ENCODE assay signal across 8 cellular contexts in genomic region chr9:98707158-98708102, GRCh38. TPM values are rescaled to one million over a fixed set of nuclear protein-coding genes. Genes with fewer than 3 reads are reported as not detected.
DNase-seq lines count a peak whose midpoint lies in the region; ATAC-seq and TF ChIP-seq lines count a peak whose summit lies in the region.

No MANE protein-coding gene starts in this region.

- H3K9me3 ChIP-seq in transverse colon: no peaks in the 10 kb centered on the region

- peak in 2 of 5 experiments; percentile 14 to 16 for TF ChIP-seq CTCF in transverse colon (IDR thresholded peaks at IDR 0.05)

- peaks cover 0 to 17% (median 10%) of the 10 kb centered on the region in 4 donors for H3K4me1 ChIP-seq in transverse colon

- peaks cover 96% of the 10 kb centered on the region for H3K27me3 ChIP-seq in transverse colon

- no peaks in the 10 kb centered on the region for H3K36me3 ChIP-seq in transverse colon

- 13% methylated on average over 48 of the region's 79 CpGs; no CpG with 5 or more reads in 1 of the 2 donors for WGBS in transverse colon (ENCODE audit: low coverage in 1 of 2), 2 donors

- no peak for DNase-seq in Right ventricle myocardium inferior (ENCODE audit: missing footprints)
- no peak for DNase-seq in cardiac septum (ENCODE audit: low spot score)
- peak; percentile 68 for DNase-seq in NCI-H128 (lab: John Stamatoyannopoulos, UW; ENCODE audit: unreplicated experiment)
- DNase-seq in amniotic epithelial cell (ENCODE audit: low read depth): peak; percentile 72
- peak in 33 of 51 donors; percentile 13 to 73 (median 48) for DNase-seq in hypothalamus (lab: John Stamatoyannopoulos, UW)
- peak; percentile 20 to 35 for DNase-seq in stimulated activated CD4-positive, alpha-beta T cell treated with anti-CD3 and anti-CD28 coated beads, Interleukin-4, amount 100 ng/mL, for 48 hours (ENCODE audit: low read depth in 2 of 2)
- DNase-seq in transverse colon: no peak

- ATAC-seq in Right ventricle myocardium inferior: peak; percentile 63
- ATAC-seq in GM19035 (IDR thresholded peaks at IDR 0.05; ENCODE audit: unreplicated experiment): no peak

- intact Hi-C loops in Right ventricle myocardium inferior (cut with DNase I) (loop anchor here (5.0 kb wide), 1 partner anchor 390 kb away; no protein-coding TSS in a partner anchor), cardiac septum (cut with DNase I) (loop anchor here (5.0 kb wide), 1 partner anchor 390 kb away; no protein-coding TSS in a partner anchor), transverse colon (cut with DNase I; ENCODE audit: low total_unique reads) (no loop called here)

- H3K4me3 ChIP-seq in transverse colon: no peak overlapping the region

- no peak for TF ChIP-seq EP300 in transverse colon (IDR thresholded peaks at IDR 0.05; ENCODE audit: low read depth)

- H3K27ac ChIP-seq in transverse colon: no peak overlapping the region

- in situ Hi-C loops in transverse colon (cut with MboI; ENCODE audit: low pct_ligation_motif_present in 1 of 4, low pct_unique_long_range_greater_than_20kb in 1 of 4, low sequenced_read_pairs in 3 of 4): no loop called here

- TF ChIP-seq POLR2A in transverse colon (IDR thresholded peaks at IDR 0.05): no peak

RNA-seq across cellular contexts. Expression of gene GABBR2, which starts 1.3 kb away (rescaled TPM):
- total RNA-seq in Right ventricle myocardium inferior (0.38 TPM), cardiac septum (1.1 TPM), transverse colon (not detected)

Comparison
In these comparisons a context has a peak if more than half of its experiments do, and no peak if none do; other contexts are left out.
1. DNase-seq: peak in NCI-H128 (single experiment), amniotic epithelial cell (single experiment), hypothalamus (33 of 51) and stimulated activated CD4-positive, alpha-beta T cell treated with anti-CD3 and anti-CD28 coated beads, Interleukin-4, amount 100 ng/mL, for 48 hours (2 of 2); none in Right ventricle myocardium inferior (single experiment), cardiac septum (single experiment) and transverse colon (single experiment).